Comparison of ENCODE assay signal across 9 cellular contexts in the genomic region with DNA sequence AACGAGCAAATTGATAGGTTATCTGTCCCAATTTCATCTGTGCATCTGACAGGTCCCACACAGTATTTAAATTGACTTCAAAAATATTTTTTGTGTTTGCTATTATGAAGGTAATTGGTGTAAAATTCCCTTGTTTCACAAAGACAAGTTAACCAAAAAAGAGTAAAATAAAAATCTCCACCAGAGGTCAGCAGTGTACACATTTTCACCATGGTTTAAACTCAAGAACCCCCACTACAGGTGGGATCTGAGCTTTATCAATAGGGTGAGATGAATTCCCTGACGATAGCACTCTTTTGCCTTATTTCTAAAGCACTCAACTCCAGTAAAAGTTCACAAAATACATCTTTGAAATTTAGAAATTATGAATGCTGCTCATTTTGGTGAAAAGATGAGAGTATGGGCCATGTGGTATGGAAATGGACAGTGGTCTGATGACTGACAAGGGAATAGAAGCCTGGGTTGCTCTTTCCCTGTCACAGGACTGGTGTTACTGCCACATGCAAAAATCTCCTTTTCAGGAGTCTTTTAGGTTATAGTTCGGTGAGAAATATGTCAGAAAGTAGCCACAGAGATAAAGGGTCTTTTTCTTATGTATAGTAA.
DNase-seq lines count a peak whose midpoint lies in the region; ATAC-seq, FAIRE-seq and TF ChIP-seq lines count a peak whose summit lies in the region.
"Had no signal": no experiment of that assay in that cellular context is flagged by ENCODE, and none has a peak within 500 bp of the region (broad histone marks: within the 10 kb centered on the region; RNA-seq: fewer than 3 reads in every experiment).

No MANE protein-coding gene starts in this region.

- no peak overlapping the region for H3K4me2 ChIP-seq in HepG2 (ENCODE audit: low read depth, low read length)

- H3K27me3 Mint-ChIP-seq in activated T-cell treated with anti-CD3 and anti-CD28 coated beads, Interleukin-2, amount 50 U/mL, for 24 hours = peaks cover 12% of the 10 kb centered on the region

- TF ChIP-seq EP300 in HepG2 (IDR thresholded peaks at IDR 0.05; ENCODE audit: low read depth in 2 of 2, low read length in 2 of 2) (no peak), HepG2 (CRISPR knock-in tag; IDR thresholded peaks at IDR 0.05; ENCODE audit: borderline replicate concordance) (no peak)

- no peak overlapping the region for H3K9ac ChIP-seq in HepG2 (ENCODE audit: insufficient read depth, low read depth, low read length)

- no peaks in the 10 kb centered on the region for H3K36me3 ChIP-seq in HEK293 (ENCODE audit: control insufficient read depth in 2 of 2, insufficient read depth in 1 of 2, low read length in 2 of 2)
- H3K36me3 ChIP-seq in adrenal gland (replicated peaks in 1 of 2) = no peaks in the 10 kb centered on the region
- H3K36me3 ChIP-seq in HepG2 (replicated peaks in 1 of 2; ENCODE audit: control insufficient read depth in 1 of 2, insufficient read depth in 2 of 2, low read length in 2 of 2) = no peaks in the 10 kb centered on the region

- peak; percentile 60 for FAIRE-seq in HepG2 (lab: Jason Lieb, UNC)
- FAIRE-seq: G401.6 had no signal

- no peaks in the 10 kb centered on the region for H3K27me3 ChIP-seq in adrenal gland
- no peaks in the 10 kb centered on the region for H3K27me3 ChIP-seq in HepG2 (ENCODE audit: control insufficient read depth in 1 of 2, insufficient read depth in 2 of 2, low read length in 2 of 2)

- peak; percentile 70 for ATAC-seq in HepG2

- H4K20me1 ChIP-seq in HepG2 (ENCODE audit: insufficient read depth, low read length) = no peaks in the 10 kb centered on the region

- CTCF ChIA-PET in HEK293 (lab: Yijun Ruan, JAX) (interaction anchor here (0.6 to 2.8 kb wide), 25 partner anchors 9 to 1163 kb away, joined by 3 to 13 read pairs (median 4); no protein-coding TSS in a partner anchor), HepG2 (lab: Yijun Ruan, JAX; ENCODE audit: low intra/inter-chr PET ratio, low total read pairs) (no interaction called here)

- no peaks in the 10 kb centered on the region for H3K79me2 ChIP-seq in HepG2 (ENCODE audit: insufficient read depth, low read length)

- H3K27ac Mint-ChIP-seq in activated T-cell treated with anti-CD3 and anti-CD28 coated beads, Interleukin-2, amount 50 U/mL, for 24 hours = no peak overlapping the region

- WGBS in adrenal gland, 4 donors = 14 to 23% (median 20%) methylated on average over 3 of the region's 3 CpGs
- 0% methylated on average over 3 of the region's 3 CpGs for WGBS in HepG2 (ENCODE audit: low lambda C conversion rate)

- no peak for TF ChIP-seq POLR2A in adrenal gland (IDR thresholded peaks at IDR 0.05)
- no peak for TF ChIP-seq POLR2A in HepG2 (IDR thresholded peaks at IDR 0.05; ENCODE audit: insufficient read depth in 1 of 2, low read depth in 2 of 2, low read length in 2 of 2)

- no peak overlapping the region for H3K4me3 Mint-ChIP-seq in activated T-cell treated with anti-CD3 and anti-CD28 coated beads, Interleukin-2, amount 50 U/mL, for 24 hours

- POLR2A ChIA-PET in HEK293 (lab: Yijun Ruan, JAX) (no interaction called here), HepG2 (lab: Yijun Ruan, JAX) (no interaction called here)

- no TSS peak for BruUV-seq in HepG2 (replicated peaks; lab: Mats Ljungman, UMichigan)

- no peaks in the 10 kb centered on the region for H3K36me3 Mint-ChIP-seq in activated T-cell treated with anti-CD3 and anti-CD28 coated beads, Interleukin-2, amount 50 U/mL, for 24 hours (ENCODE audit: low read depth)

- H3K4me1 ChIP-seq in HEK293 (ENCODE audit: control insufficient read depth, insufficient read depth, low read length) (no peaks in the 10 kb centered on the region), adrenal gland (replicated peaks in 1 of 2) (no peaks in the 10 kb centered on the region), HepG2 (ENCODE audit: insufficient read depth, low read length) (no peaks in the 10 kb centered on the region)

- H3K4me3 ChIP-seq in HEK293 (ENCODE audit: low read depth, low read length) (no peak overlapping the region), adrenal gland (no peak overlapping the region), HepG2 (replicated peaks in 1 of 3; ENCODE audit: insufficient read depth in 1 of 3, low read depth in 2 of 3, low read length in 3 of 3) (no peak overlapping the region)

- TF ChIP-seq CTCF in HEK293 (tag by site-specific recombination; IDR thresholded peaks at IDR 0.05) (0 out of 2 replicates have a peak, but pooled peaks have one; percentile 24), adrenal gland (IDR thresholded peaks at IDR 0.05) (peak in 5 of 6 experiments; percentile 30 to 61 (median 52)), HepG2 (CRISPR knock-in tag; IDR thresholded peaks at IDR 0.05) (peak; percentile 53)

- in situ Hi-C loops in HepG2 (cut with HindIII; ENCODE audit: extremely low pct_ligation_motif_present, low pct_unique_long_range_greater_than_20kb) = no loop called here

- no peaks in the 10 kb centered on the region for H3K4me1 Mint-ChIP-seq in activated T-cell treated with anti-CD3 and anti-CD28 coated beads, Interleukin-2, amount 50 U/mL, for 24 hours (ENCODE audit: low read depth)

- DNase-seq in SIG-M5 treated with dmso at 0.1 percent for 504 hours (lab: John Stamatoyannopoulos, UW; ENCODE audit: unreplicated experiment) (peak; percentile 34), SIG-M5 (lab: John Stamatoyannopoulos, UW) (no peak), NAMALWA (ENCODE audit: low spot score) (peak; percentile 75), adrenal gland (no peak), HepG2 (ENCODE audit: low spot score) (peak; percentile 50), C1 segment of cervical spinal cord (lab: John Stamatoyannopoulos, UW) (no peak)
- no peak for DNase-seq in activated T-cell treated with anti-CD3 and anti-CD28 coated beads, Interleukin-2, amount 50 U/mL, for 24 hours

- intact Hi-C loops in adrenal gland (cut with DNase I) (loop anchor here in 1 of 2 donors (10.0 kb wide), 1 partner anchor 367 kb away; no protein-coding TSS in a partner anchor), HepG2 (cut with micrococcal nuclease; ENCODE audit: unreplicated experiment) (loop anchor here (2.0 to 5.0 kb wide), 2 partner anchors 1053 to 1169 kb away; no protein-coding TSS in a partner anchor)

- H3K27ac ChIP-seq in HEK293 (ENCODE audit: extremely low read depth, low read depth, low read length) (no peak overlapping the region), adrenal gland (no peak overlapping the region), HepG2 (ENCODE audit: extremely low read length, insufficient read depth, low read length) (no peak overlapping the region)

- H3K9me3 ChIP-seq in HEK293 (ENCODE audit: control insufficient read depth, insufficient read depth, low read depth, low read length) (no peaks in the 10 kb centered on the region; the same call in 1 of the 2 replicates), adrenal gland (replicated peaks in 1 of 3) (no peaks in the 10 kb centered on the region), HepG2 (ENCODE audit: low read length) (no peaks in the 10 kb centered on the region)

- no peak for TF ChIP-seq RAD21 in HepG2 (CRISPR knock-in tag; IDR thresholded peaks at IDR 0.05)

- H3K9me3 Mint-ChIP-seq in activated T-cell treated with anti-CD3 and anti-CD28 coated beads, Interleukin-2, amount 50 U/mL, for 24 hours = no peaks in the 10 kb centered on the region

- no peak overlapping the region for H2AFZ ChIP-seq in HepG2 (ENCODE audit: low read length)

TF ChIP-seq in HEK293, 187 proteins besides CTCF, POLR2A, EP300 and RAD21:
- TF ChIP-seq ZNF654 (tag by site-specific recombination; IDR thresholded peaks at IDR 0.05; ENCODE audit: low read depth) = peak; percentile 46
- TF ChIP-seq, protein P1, sequence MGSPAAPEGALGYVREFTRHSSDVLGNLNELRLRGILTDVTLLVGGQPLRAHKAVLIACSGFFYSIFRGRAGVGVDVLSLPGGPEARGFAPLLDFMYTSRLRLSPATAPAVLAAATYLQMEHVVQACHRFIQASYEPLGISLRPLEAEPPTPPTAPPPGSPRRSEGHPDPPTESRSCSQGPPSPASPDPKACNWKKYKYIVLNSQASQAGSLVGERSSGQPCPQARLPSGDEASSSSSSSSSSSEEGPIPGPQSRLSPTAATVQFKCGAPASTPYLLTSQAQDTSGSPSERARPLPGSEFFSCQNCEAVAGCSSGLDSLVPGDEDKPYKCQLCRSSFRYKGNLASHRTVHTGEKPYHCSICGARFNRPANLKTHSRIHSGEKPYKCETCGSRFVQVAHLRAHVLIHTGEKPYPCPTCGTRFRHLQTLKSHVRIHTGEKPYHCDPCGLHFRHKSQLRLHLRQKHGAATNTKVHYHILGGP (tag by site-specific recombination; IDR thresholded peaks at IDR 0.05) = no peak

TF ChIP-seq in HepG2, 621 proteins besides CTCF, POLR2A, EP300 and RAD21:
- TF ChIP-seq, protein P2, sequence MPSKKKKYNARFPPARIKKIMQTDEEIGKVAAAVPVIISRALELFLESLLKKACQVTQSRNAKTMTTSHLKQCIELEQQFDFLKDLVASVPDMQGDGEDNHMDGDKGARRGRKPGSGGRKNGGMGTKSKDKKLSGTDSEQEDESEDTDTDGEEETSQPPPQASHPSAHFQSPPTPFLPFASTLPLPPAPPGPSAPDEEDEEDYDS (CRISPR knock-in tag; IDR thresholded peaks at IDR 0.05) = no peak
- TF ChIP-seq STAG1 (CRISPR knock-in tag; IDR thresholded peaks at IDR 0.05) = peak; percentile 53
TF ChIP-seq in HepG2: peak in this region for 1.

Comparison
In these comparisons a context has a peak if more than half of its experiments do, and no peak if none do; other contexts are left out.
1. DNase-seq: peak in SIG-M5 treated with dmso at 0.1 percent for 504 hours (single experiment), NAMALWA (single experiment) and HepG2 (single experiment); none in SIG-M5 (single experiment), adrenal gland (0 of 7), activated T-cell treated with anti-CD3 and anti-CD28 coated beads, Interleukin-2, amount 50 U/mL, for 24 hours (single experiment) and C1 segment of cervical spinal cord (0 of 14).
2. Peak in every context shown above with its lines, with median percentiles within 50 percentile points of each other: CTCF ChIP-seq.